37 cellular contexts compared by ENCODE assay signal in the genomic region with DNA sequence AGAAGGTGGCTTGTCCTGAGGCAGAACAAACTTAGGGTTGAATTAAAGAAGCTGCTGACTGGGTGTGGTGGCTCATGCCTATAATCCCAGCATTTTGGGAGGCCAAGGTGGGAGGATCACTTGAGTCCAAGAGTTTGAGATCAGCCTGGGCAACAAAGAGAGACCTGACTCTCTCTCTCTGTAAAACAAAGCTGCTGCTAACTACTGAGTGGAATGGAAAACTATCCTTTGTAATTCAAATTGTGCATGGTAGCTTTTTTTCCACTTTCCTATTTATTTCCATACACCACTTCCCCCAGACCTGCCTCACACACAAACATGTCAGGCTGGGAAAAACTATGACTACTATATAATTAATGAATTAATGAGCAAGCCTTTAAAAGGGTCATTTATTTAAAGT.
"Had no signal": no experiment of that assay in that cellular context is flagged by ENCODE, and none has a peak within 500 bp of the region (broad histone marks: within the 10 kb centered on the region; RNA-seq: fewer than 3 reads in every experiment).

No MANE protein-coding gene starts in this region.

- H3K9me3 ChIP-seq: adrenal gland, body of pancreas, breast epithelium had no signal

- FAIRE-seq: astrocyte, colon, TTC549 had no signal

- H3K27me3 Mint-ChIP-seq: activated B cell treated with CpG ODN at 0.5 μM for 24 hours; activated CD4-positive, alpha-beta memory T cell treated with anti-CD3 and anti-CD28 coated beads, Interleukin-2, amount 10 ng/mL, durations not matched to agents 7 days and 5 days; activated CD4-positive, alpha-beta T cell treated with anti-CD3 and anti-CD28 coated beads, Interleukin-2, amount 10 ng/mL, durations not matched to agents 7 days and 5 days; activated CD8-positive, alpha-beta memory T cell treated with anti-CD3 and anti-CD28 coated beads, Interleukin-2, amount 10 ng/mL, durations not matched to agents 7 days and 5 days; activated naive CD8-positive, alpha-beta T cell treated with anti-CD3 and anti-CD28 coated beads for 36 hours; activated T-helper 17 cell treated with anti-CD3 and anti-CD28 coated beads, Interleukin-2, amount 50 U/mL, for 72 hours; T-cell had no signal

- H3K4me1 ChIP-seq: body of pancreas, breast epithelium had no signal

- DNase-seq: activated B cell treated with CpG ODN at 0.5 μM for 24 hours; activated CD4-positive, alpha-beta memory T cell treated with anti-CD3 and anti-CD28 coated beads, Interleukin-2, amount 10 ng/mL, durations not matched to agents 7 days and 5 days; activated CD4-positive, alpha-beta T cell treated with anti-CD3 and anti-CD28 coated beads for 4 hours; activated CD4-positive, alpha-beta T cell treated with anti-CD3 and anti-CD28 coated beads, Interleukin-2, amount 10 ng/mL, durations not matched to agents 7 days and 5 days; activated CD4-positive, alpha-beta T cell treated with anti-CD3 and anti-CD28 coated beads, Interleukin-2, amount 50 U/mL, for 48 hours; activated CD4-positive, CD25-positive, alpha-beta regulatory T cell treated with anti-CD3 and anti-CD28 coated beads, Interleukin-2, amount 50 U/mL, for 72 hours; activated CD8-positive, alpha-beta memory T cell treated with anti-CD3 and anti-CD28 coated beads for 24 hours; activated CD8-positive, alpha-beta memory T cell treated with anti-CD3 and anti-CD28 coated beads, Interleukin-2, amount 10 ng/mL, durations not matched to agents 7 days and 5 days; activated CD8-positive, alpha-beta T cell treated with anti-CD3 and anti-CD28 coated beads, Interleukin-2, amount 10 ng/mL, durations not matched to agents 7 days and 5 days; activated effector memory CD4-positive, alpha-beta T cell treated with anti-CD3 and anti-CD28 coated beads, Interleukin-2, amount 50 U/mL, for 16 hours; activated gamma-delta T cell treated with Interleukin-2 at 50 U/mL for 16 hours; activated naive CD4-positive, alpha-beta T cell; activated naive CD4-positive, alpha-beta T cell treated with anti-CD3 and anti-CD28 coated beads for 36 hours; activated naive CD4-positive, alpha-beta T cell treated with anti-CD3 and anti-CD28 coated beads, Interleukin-2, amount 50 U/mL, for 16 hours; activated naive CD8-positive, alpha-beta T cell treated with anti-CD3 and anti-CD28 coated beads for 36 hours; activated T-cell treated with anti-CD3 and anti-CD28 coated beads for 4 hours; activated T-cell treated with anti-CD3 and anti-CD28 coated beads, Interleukin-2, amount 50 U/mL, for 1 hour; activated T-cell treated with anti-CD3 and anti-CD28 coated beads, Interleukin-2, amount 50 U/mL, for 4 hours; activated T-cell treated with anti-CD3 and anti-CD28 coated beads, Interleukin-2, amount 50 U/mL, for 72 hours; adrenal gland; amniotic stem cell; aorta; body of pancreas; brain microvascular endothelial cell; central memory CD4-positive, alpha-beta T cell; T-cell; T-helper 2 cell; T-helper 9 cell; WERI-Rb-1 had no signal

- H3K4me3 ChIP-seq: adrenal gland, body of pancreas, breast epithelium had no signal

- H3K36me3 ChIP-seq: adrenal gland, brain microvascular endothelial cell, breast epithelium, WERI-Rb-1 had no signal

- H3K27ac Mint-ChIP-seq: activated B cell treated with CpG ODN at 0.5 μM for 24 hours; activated CD4-positive, alpha-beta memory T cell treated with anti-CD3 and anti-CD28 coated beads, Interleukin-2, amount 10 ng/mL, durations not matched to agents 7 days and 5 days; activated CD4-positive, alpha-beta T cell treated with anti-CD3 and anti-CD28 coated beads, Interleukin-2, amount 10 ng/mL, durations not matched to agents 7 days and 5 days; activated CD8-positive, alpha-beta memory T cell treated with anti-CD3 and anti-CD28 coated beads, Interleukin-2, amount 10 ng/mL, durations not matched to agents 7 days and 5 days; activated CD8-positive, alpha-beta T cell treated with anti-CD3 and anti-CD28 coated beads, Interleukin-2, amount 10 ng/mL, durations not matched to agents 7 days and 5 days; activated naive CD4-positive, alpha-beta T cell treated with anti-CD3 and anti-CD28 coated beads for 36 hours; activated naive CD8-positive, alpha-beta T cell treated with anti-CD3 and anti-CD28 coated beads for 36 hours; activated T-cell treated with anti-CD3 and anti-CD28 coated beads, Interleukin-2, amount 50 U/mL, for 72 hours; activated T-helper 1 cell treated with anti-CD3 and anti-CD28 coated beads, Interleukin-12 subunit alpha, Interleukin-12 subunit beta, Interleukin-2, Interleukin-4 antibody, amounts not matched to agents 30 ng/mL and 10 ng/mL and 1 ng/mL, durations not matched to agents 14 hours and 24 hours and 36 hours; T-cell; T-helper 2 cell treated with Interferon-gamma antibody and Interleukin-4, amounts not matched to agents 5 μg/mL and 100 μg/mL, for 36 hours had no signal

- H3K27ac ChIP-seq: adrenal gland, body of pancreas, brain microvascular endothelial cell, breast epithelium, WERI-Rb-1 had no signal

- H3K9me3 Mint-ChIP-seq: activated B cell treated with CpG ODN at 0.5 μM for 24 hours; activated CD4-positive, alpha-beta memory T cell treated with anti-CD3 and anti-CD28 coated beads, Interleukin-2, amount 10 ng/mL, durations not matched to agents 7 days and 5 days; activated CD4-positive, alpha-beta T cell treated with anti-CD3 and anti-CD28 coated beads, Interleukin-2, amount 10 ng/mL, durations not matched to agents 7 days and 5 days; activated naive CD4-positive, alpha-beta T cell treated with anti-CD3 and anti-CD28 coated beads for 36 hours; activated naive CD4-positive, alpha-beta T cell treated with anti-CD3 and anti-CD28 coated beads, Interleukin-2, amount 50 U/mL, for 72 hours; activated naive CD8-positive, alpha-beta T cell treated with anti-CD3 and anti-CD28 coated beads for 36 hours; activated T-cell treated with anti-CD3 and anti-CD28 coated beads, Interleukin-2, amount 50 U/mL, for 4 hours; activated T-cell treated with anti-CD3 and anti-CD28 coated beads, Interleukin-2, amount 50 U/mL, for 72 hours; activated T-helper 1 cell treated with anti-CD3 and anti-CD28 coated beads, Interleukin-12 subunit alpha, Interleukin-12 subunit beta, Interleukin-2, Interleukin-4 antibody, amounts not matched to agents 30 ng/mL and 10 ng/mL and 1 ng/mL, durations not matched to agents 14 hours and 24 hours and 36 hours; activated T-helper 17 cell treated with anti-CD3 and anti-CD28 coated beads, Interleukin-2, amount 50 U/mL, for 72 hours; T-cell; T-helper 2 cell treated with Interferon-gamma antibody and Interleukin-4, amounts not matched to agents 5 μg/mL and 100 μg/mL, for 36 hours had no signal

- ATAC-seq: activated CD8-positive, alpha-beta memory T cell treated with anti-CD3 and anti-CD28 coated beads, Interleukin-2, amount 10 ng/mL, durations not matched to agents 7 days and 5 days; activated CD8-positive, alpha-beta T cell treated with anti-CD3 and anti-CD28 coated beads, Interleukin-2, amount 10 ng/mL, durations not matched to agents 7 days and 5 days; activated naive CD4-positive, alpha-beta T cell treated with anti-CD3 and anti-CD28 coated beads, Interleukin-2, amount 50 U/mL, for 72 hours; activated T-cell treated with anti-CD3 and anti-CD28 coated beads, Interleukin-2, amount 50 U/mL, for 4 hours; activated T-cell treated with anti-CD3 and anti-CD28 coated beads, Interleukin-2, amount 50 U/mL, for 72 hours; activated T-helper 17 cell treated with anti-CD3 and anti-CD28 coated beads, Interleukin-2, amount 50 U/mL, for 72 hours; body of pancreas; T-cell had no signal

- H3K4me3 Mint-ChIP-seq: activated B cell treated with CpG ODN at 0.5 μM for 24 hours; activated CD4-positive, alpha-beta memory T cell treated with anti-CD3 and anti-CD28 coated beads, Interleukin-2, amount 10 ng/mL, durations not matched to agents 7 days and 5 days; activated CD4-positive, alpha-beta T cell treated with anti-CD3 and anti-CD28 coated beads, Interleukin-2, amount 10 ng/mL, durations not matched to agents 7 days and 5 days; activated CD8-positive, alpha-beta memory T cell treated with anti-CD3 and anti-CD28 coated beads, Interleukin-2, amount 10 ng/mL, durations not matched to agents 7 days and 5 days; activated CD8-positive, alpha-beta T cell treated with anti-CD3 and anti-CD28 coated beads, Interleukin-2, amount 10 ng/mL, durations not matched to agents 7 days and 5 days; activated naive CD4-positive, alpha-beta T cell treated with anti-CD3 and anti-CD28 coated beads for 36 hours; activated naive CD8-positive, alpha-beta T cell treated with anti-CD3 and anti-CD28 coated beads for 36 hours; activated T-cell treated with anti-CD3 and anti-CD28 coated beads, Interleukin-2, amount 50 U/mL, for 4 hours; activated T-cell treated with anti-CD3 and anti-CD28 coated beads, Interleukin-2, amount 50 U/mL, for 72 hours; activated T-helper 1 cell treated with anti-CD3 and anti-CD28 coated beads, Interleukin-12 subunit alpha, Interleukin-12 subunit beta, Interleukin-2, Interleukin-4 antibody, amounts not matched to agents 30 ng/mL and 10 ng/mL and 1 ng/mL, durations not matched to agents 14 hours and 24 hours and 36 hours; activated T-helper 17 cell treated with anti-CD3 and anti-CD28 coated beads, Interleukin-2, amount 50 U/mL, for 72 hours; T-cell; T-helper 2 cell treated with Interferon-gamma antibody and Interleukin-4, amounts not matched to agents 5 μg/mL and 100 μg/mL, for 36 hours had no signal

- H3K27me3 ChIP-seq: adrenal gland, body of pancreas, brain microvascular endothelial cell, breast epithelium had no signal
